In the genomic region with DNA sequence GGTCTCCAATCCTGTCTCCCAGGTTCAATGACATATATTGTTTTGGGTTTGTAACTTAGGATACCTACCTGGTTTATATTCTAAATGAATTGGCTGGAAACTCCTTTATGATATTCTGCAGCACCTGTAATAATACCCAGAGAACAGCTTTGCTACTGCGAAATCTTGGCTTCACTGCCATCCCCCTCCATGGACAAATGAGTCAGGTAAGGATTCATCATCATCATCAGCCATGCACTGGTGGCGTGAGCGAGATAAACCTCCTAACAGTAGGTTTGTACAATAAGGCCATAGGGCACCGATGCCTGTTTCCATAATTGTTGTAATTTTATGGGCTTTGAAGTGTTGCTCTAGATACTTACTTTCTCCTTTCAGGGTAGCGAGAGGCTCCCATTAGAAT, we compare ENCODE assay signal across 28 cellular contexts. TPM values are rescaled to one million over a fixed set of nuclear protein-coding genes. Genes with fewer than 3 reads are reported as not detected.
DNase-seq lines count a peak whose midpoint lies in the region; FAIRE-seq and TF ChIP-seq lines count a peak whose summit lies in the region.
"Had no signal": no experiment of that assay in that cellular context is flagged by ENCODE, and none has a peak within 500 bp of the region (broad histone marks: within the 10 kb centered on the region; RNA-seq: fewer than 3 reads in every experiment).

No MANE protein-coding gene starts in this region.

- TF ChIP-seq CTCF in hepatocyte (IDR thresholded peaks at IDR 0.05; ENCODE audit: poor library complexity) (no peak), type B pancreatic cell (conservative IDR thresholded peaks at IDR 0.05) (no peak), D721Med (IDR thresholded peaks at IDR 0.05; ENCODE audit: insufficient read depth, missing control alignments) (no peak)

- peaks cover 34% of the 10 kb centered on the region for H3K79me2 ChIP-seq in GM23248 (ENCODE audit: insufficient read depth)
- peaks cover 24% of the 10 kb centered on the region for H3K79me2 ChIP-seq in hepatocyte

- no peak overlapping the region for H3K4me3 Mint-ChIP-seq in type B pancreatic cell
- H3K4me3 Mint-ChIP-seq: activated T-cell treated with anti-CD3 and anti-CD28 coated beads, Interleukin-2, amount 50 U/mL, for 4 hours; CD8-positive, alpha-beta T cell; effector memory CD8-positive, alpha-beta T cell; stimulated activated effector memory CD8-positive, alpha-beta T cell treated with anti-CD3 and anti-CD28 coated beads, Interleukin-12 subunit alpha, Interleukin-12 subunit beta, amount 100 ng/mL, for 72 hours had no signal

- peaks cover 80% of the 10 kb centered on the region for H3K36me3 ChIP-seq in GM23248 (ENCODE audit: low read depth)
- peaks cover 74% of the 10 kb centered on the region for H3K36me3 ChIP-seq in SJCRH30
- peaks cover 2% of the 10 kb centered on the region for H3K36me3 ChIP-seq in hepatocyte (replicated peaks; ENCODE audit: insufficient read depth, low read depth)

- no peaks in the 10 kb centered on the region for H3K27me3 Mint-ChIP-seq in type B pancreatic cell
- H3K27me3 Mint-ChIP-seq: effector memory CD8-positive, alpha-beta T cell had no signal

- H3K4me1 ChIP-seq in GM23248 (ENCODE audit: insufficient read depth), result peaks cover 48% of the 10 kb centered on the region
- peaks cover 25% of the 10 kb centered on the region for H3K4me1 ChIP-seq in SJCRH30
- peaks cover 19% of the 10 kb centered on the region for H3K4me1 ChIP-seq in hepatocyte (ENCODE audit: insufficient read depth)
- H3K4me1 ChIP-seq: uterus had no signal

- H3K9me3 ChIP-seq in GM23248 (ENCODE audit: low read depth), result no peaks in the 10 kb centered on the region
- H3K9me3 ChIP-seq in SJCRH30 (replicated peaks), result no peaks in the 10 kb centered on the region
- no peaks in the 10 kb centered on the region for H3K9me3 ChIP-seq in hepatocyte (ENCODE audit: low read depth)
- H3K9me3 ChIP-seq: gastrocnemius medialis, neutrophil, uterus had no signal

- H3K4me2 ChIP-seq in GM23248 (ENCODE audit: unreplicated experiment), result peak overlapping the region; percentile 29
- no peak overlapping the region for H3K4me2 ChIP-seq in hepatocyte
- H3K4me2 ChIP-seq: KMS-11 had no signal

- H3K36me3 Mint-ChIP-seq in type B pancreatic cell, result peaks cover 81% of the 10 kb centered on the region

- 0 out of 2 replicates have a peak overlapping the region, but pooled peaks have one; percentile 7 for H3K9ac ChIP-seq in GM23248
- H3K9ac ChIP-seq: KMS-11 had no signal

- no peaks in the 10 kb centered on the region for H3K9me3 Mint-ChIP-seq in type B pancreatic cell
- H3K9me3 Mint-ChIP-seq: activated T-cell treated with anti-CD3 and anti-CD28 coated beads, Interleukin-2, amount 50 U/mL, for 4 hours; CD8-positive, alpha-beta T cell; effector memory CD8-positive, alpha-beta T cell; stimulated activated effector memory CD8-positive, alpha-beta T cell treated with anti-CD3 and anti-CD28 coated beads, Interleukin-12 subunit alpha, Interleukin-12 subunit beta, amount 100 ng/mL, for 72 hours had no signal

- in situ Hi-C loops in GM23248 (cut with MboI), result no loop called here

- peak overlapping the region; percentile 20 for H3K27ac ChIP-seq in GM23248
- H3K27ac ChIP-seq in SJCRH30, result peak overlapping the region; percentile 19; the same call in 1 of the 2 replicates
- H3K27ac ChIP-seq in hepatocyte, result peak overlapping the region; percentile 8
- H3K27ac ChIP-seq: coronary artery, gastrocnemius medialis, KMS-11, neutrophil, RWPE1, uterus, VCaP had no signal

- DNase-seq in GM23248 (no peak), SJCRH30 (no peak), hepatocyte (ENCODE audit: low spot score) (no peak), type B pancreatic cell (ENCODE audit: extremely low spot score, unreplicated experiment) (no peak), NCI-H1048 (lab: John Stamatoyannopoulos, UW) (no peak), D721Med (ENCODE audit: insufficient read length, low spot score) (no peak), HK-2 (ENCODE audit: unreplicated experiment) (no peak)
- DNase-seq: activated CD4-positive, alpha-beta T cell treated with anti-CD3 and anti-CD28 coated beads for 48 hours; activated T-cell treated with anti-CD3 and anti-CD28 coated beads, Interleukin-2, amount 50 U/mL, for 4 hours; AML-193; CD8-positive, alpha-beta T cell; DMS53; effector memory CD8-positive, alpha-beta T cell; gastrocnemius medialis; GF-D8; NCI-H1694 treated with DMSO at 0.1 percent for 48 hours; small intestine; stimulated activated CD4-positive, alpha-beta T cell treated with anti-CD3 and anti-CD28 coated beads, Interleukin-2, amount 100 ng/mL, for 24 hours; substantia nigra; uterus had no signal

- no peak overlapping the region for H2AFZ ChIP-seq in GM23248
- H2AFZ ChIP-seq in hepatocyte, result no peak overlapping the region

- 95 to 100% methylated on average over 5 of the region's 5 CpGs for WGBS in GM23248 (ENCODE audit: low coverage in 1 of 2, low lambda C conversion rate in 2 of 2, missing lambda C conversion rate in 2 of 2), 2 experiments
- 97% methylated on average over 5 of the region's 5 CpGs for WGBS in hepatocyte (ENCODE audit: low lambda C conversion rate, missing lambda C conversion rate)

- H3K27ac Mint-ChIP-seq in type B pancreatic cell, result peak overlapping the region; percentile 44
- H3K27ac Mint-ChIP-seq: CD8-positive, alpha-beta T cell; effector memory CD8-positive, alpha-beta T cell; stimulated activated effector memory CD8-positive, alpha-beta T cell treated with anti-CD3 and anti-CD28 coated beads, Interleukin-12 subunit alpha, Interleukin-12 subunit beta, amount 100 ng/mL, for 72 hours had no signal

- H3F3A ChIP-seq in GM23248 (ENCODE audit: insufficient read depth), result peaks cover 45% of the 10 kb centered on the region

- H3K27me3 ChIP-seq in GM23248 (replicated peaks; ENCODE audit: insufficient read depth), result no peaks in the 10 kb centered on the region
- no peaks in the 10 kb centered on the region for H3K27me3 ChIP-seq in SJCRH30
- H3K27me3 ChIP-seq in hepatocyte, result no peaks in the 10 kb centered on the region
- H3K27me3 ChIP-seq: gastrocnemius medialis, neutrophil, uterus had no signal

- FAIRE-seq in D721Med (lab: Jason Lieb, UNC), result no peak
- FAIRE-seq: GM18507, small intestine had no signal

- no peaks in the 10 kb centered on the region for H4K20me1 ChIP-seq in GM23248 (ENCODE audit: insufficient read depth)
- peaks cover 7% of the 10 kb centered on the region for H4K20me1 ChIP-seq in hepatocyte (ENCODE audit: insufficient read depth, poor library complexity, severe bottlenecking)

- H3K9me2 ChIP-seq in GM23248 (ENCODE audit: insufficient read depth) (no peaks in the 10 kb centered on the region), hepatocyte (replicated peaks; ENCODE audit: insufficient read depth) (no peaks in the 10 kb centered on the region)

- H3K4me1 Mint-ChIP-seq in type B pancreatic cell (ENCODE audit: unreplicated experiment), result no peaks in the 10 kb centered on the region

- H3K4me3 ChIP-seq in GM23248 (no peak overlapping the region), SJCRH30 (no peak overlapping the region), hepatocyte (no peak overlapping the region)
- H3K4me3 ChIP-seq: coronary artery, gastrocnemius medialis, lung, uterus had no signal

RNA-seq across cellular contexts. Expression of a gene that starts 10.7 kb away (rescaled TPM):
- total RNA-seq in GM23248 (2014; rRNA removed; shearing (Covaris generic)), result 124 and 132 TPM in 2 replicates
- 119 and 123 TPM in 2 replicates for polyA plus RNA-seq in GM23248 (2016; fragmentation: Nextera tagmentation; extraction: Ambion mirVana)
- total RNA-seq in SJCRH30 (2014; rRNA removed; shearing (Covaris generic)), result 86.8 and 98.2 TPM in 2 replicates
- total RNA-seq in hepatocyte, result 69.4 and 74.4 TPM in 2 replicates
- polyA plus RNA-seq in hepatocyte, result 51.6 and 56.2 TPM in 2 replicates
- total RNA-seq in type B pancreatic cell (ENCODE audit: low replicate concordance), result 73.0 and 142 TPM in 2 replicates

RNA-seq across cellular contexts. Expression of a gene that starts 38.4 kb away (rescaled TPM):
- total RNA-seq in GM23248 (2014; rRNA removed; shearing (Covaris generic)), result 5.2 and 5.4 TPM in 2 replicates
- polyA plus RNA-seq in GM23248 (2016; fragmentation: Nextera tagmentation; extraction: Ambion mirVana) (3.4 and 3.8 TPM in 2 replicates), hepatocyte (1.5 and 3.8 TPM in 2 replicates)
- total RNA-seq in SJCRH30 (2014; rRNA removed; shearing (Covaris generic)), result 2.0 and 2.1 TPM in 2 replicates
- total RNA-seq in hepatocyte (5.6 and 6.0 TPM in 2 replicates), type B pancreatic cell (ENCODE audit: low replicate concordance) (2.9 and 5.6 TPM in 2 replicates)
